In the genomic region with DNA sequence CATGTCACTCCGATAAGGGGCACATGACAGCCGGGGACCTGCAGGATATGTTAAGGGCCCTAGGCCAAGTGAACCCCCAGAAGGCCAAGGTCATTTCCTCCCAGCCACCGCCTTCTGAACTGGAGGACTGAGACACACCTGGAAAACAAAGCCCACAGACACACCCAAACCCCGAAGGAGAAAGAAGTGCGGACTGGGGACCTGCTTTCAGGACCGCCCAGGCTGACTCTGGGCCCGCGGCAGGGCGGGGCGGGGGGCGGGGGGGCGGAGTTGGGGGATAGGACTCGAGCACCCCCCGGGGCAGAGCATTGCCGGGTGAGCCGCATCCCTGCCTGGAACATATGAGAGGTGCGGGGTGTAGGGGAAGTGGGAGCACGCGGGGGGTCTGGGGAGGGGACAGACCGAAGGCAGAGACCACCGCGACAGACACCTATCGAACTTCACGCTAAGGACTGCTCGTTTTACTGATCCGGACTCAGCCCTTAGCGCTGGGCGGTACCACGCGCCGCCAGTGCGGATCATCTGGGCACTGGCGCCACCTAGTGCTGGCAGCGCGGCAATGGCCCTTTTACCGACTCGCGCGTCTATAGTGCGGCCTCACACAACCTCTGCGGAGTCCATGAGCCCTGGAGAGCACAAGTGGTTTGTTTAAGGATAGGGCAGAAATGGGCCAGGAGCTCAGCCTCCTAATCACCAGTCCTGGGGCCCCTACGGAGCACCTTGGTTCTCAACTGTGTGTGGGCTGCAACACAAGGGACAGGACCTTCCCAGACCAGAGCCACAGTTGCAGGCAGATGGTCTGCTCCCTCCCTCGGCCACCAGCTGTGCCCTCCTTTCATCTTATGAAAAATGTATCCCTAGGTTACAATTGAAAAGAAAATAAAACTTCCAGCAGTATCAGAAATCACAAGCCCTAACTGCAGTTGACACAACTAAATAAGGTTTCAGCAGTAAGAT, we compare ENCODE assay signal across 8 cellular contexts.
DNase-seq lines count a peak whose midpoint lies in the region; ATAC-seq and TF ChIP-seq lines count a peak whose summit lies in the region.

No MANE protein-coding gene starts in this region.

- ATAC-seq in GM18520 (IDR thresholded peaks at IDR 0.05; ENCODE audit: unreplicated experiment): peak; percentile 96
- ATAC-seq in HG03064 (IDR thresholded peaks at IDR 0.05; ENCODE audit: low read depth, unreplicated experiment): peak; percentile 95
- peak; percentile 97 for ATAC-seq in activated B cell treated with CpG ODN at 0.5 μM for 24 hours (ENCODE audit: low read depth)

- H3K9me3 Mint-ChIP-seq in activated B cell treated with CpG ODN at 0.5 μM for 24 hours: no peaks in the 10 kb centered on the region

- intact Hi-C loops in activated B cell treated with CpG ODN at 0.5 μM for 24 hours (cut with micrococcal nuclease): loop anchor here (1.0 kb wide), 5 partner anchors 87 to 464 kb away; no protein-coding TSS in a partner anchor

- peaks cover 23% of the 10 kb centered on the region for H3K27me3 Mint-ChIP-seq in activated B cell treated with CpG ODN at 0.5 μM for 24 hours

- DNase-seq in ACHN: peak; percentile 79
- DNase-seq in NCI-H2107 treated with DMSO at 0.1 percent for 48 hours (lab: John Stamatoyannopoulos, UW; ENCODE audit: unreplicated experiment): peak; percentile 65
- peak; percentile 76 for DNase-seq in activated B cell treated with CpG ODN at 0.5 μM for 24 hours
- peak; percentile 70 to 79 for DNase-seq in cardiac fibroblast (ENCODE audit: low read depth in 2 of 2)
- DNase-seq in iris pigment epithelial cell (ENCODE audit: low read depth): peak; percentile 58
- DNase-seq in stimulated activated CD4-positive, alpha-beta T cell treated with anti-CD3 and anti-CD28 coated beads, Interleukin-12 subunit alpha, Interleukin-12 subunit beta, amount 100 ng/mL, for 48 hours (ENCODE audit: low read depth in 2 of 3, low spot score in 1 of 3): peak; percentile 66 to 71 (median 66)

- in situ Hi-C loops in ACHN (cut with HindIII; ENCODE audit: low pct_ligation_motif_present, low pct_unique_long_range_greater_than_20kb, low sequenced_read_pairs): no loop called here

- H3K27ac Mint-ChIP-seq in activated B cell treated with CpG ODN at 0.5 μM for 24 hours: no peak overlapping the region

- CTCF ChIA-PET in activated B cell treated with CpG ODN at 0.5 μM for 24 hours (lab: Charles Lee): interaction anchor here (1.2 kb wide), 1 partner anchor 115 kb away, joined by 3 read pairs; no protein-coding TSS in a partner anchor

- peak overlapping the region; percentile 84 for H3K4me3 Mint-ChIP-seq in activated B cell treated with CpG ODN at 0.5 μM for 24 hours

- H3K4me1 Mint-ChIP-seq in activated B cell treated with CpG ODN at 0.5 μM for 24 hours: peaks cover 4% of the 10 kb centered on the region

- H3K36me3 Mint-ChIP-seq in activated B cell treated with CpG ODN at 0.5 μM for 24 hours (ENCODE audit: low read depth): no peaks in the 10 kb centered on the region

- POLR2A ChIA-PET in activated B cell treated with CpG ODN at 0.5 μM for 24 hours (lab: Charles Lee): no interaction called here

- peak overlapping the region; percentile 27 to 45 for H3K4me3 ChIP-seq in cardiac fibroblast (replicated peaks in 1 of 2; ENCODE audit: low read depth in 2 of 2, low read length in 2 of 2)

- TF ChIP-seq CTCF in activated B cell treated with CpG ODN at 0.5 μM for 24 hours (IDR thresholded peaks at IDR 0.05) (peak; percentile 82), cardiac fibroblast (IDR thresholded peaks at IDR 0.05; ENCODE audit: low read depth, low read length) (peak; percentile 96)

Comparison
In these comparisons a context has a peak if more than half of its experiments do, and no peak if none do; other contexts are left out.
1. Peak in every context shown above with its lines: DNase-seq, ATAC-seq and H3K4me3 ChIP-seq.